Comparison of ENCODE assay signal across 13 cellular contexts in genomic region chr2:33292063-33292462, GRCh38.
DNase-seq lines count a peak whose midpoint lies in the region; ATAC-seq and TF ChIP-seq lines count a peak whose summit lies in the region.
"Had no signal": no experiment of that assay in that cellular context is flagged by ENCODE, and none has a peak within 500 bp of the region (broad histone marks: within the 10 kb centered on the region; RNA-seq: fewer than 3 reads in every experiment).

No MANE protein-coding gene starts in this region.

- H3K4me2 ChIP-seq in PC-3 (ENCODE audit: low read length) = peak overlapping the region; percentile 73

- CTCF ChIA-PET in PC-3 (lab: Charles Lee) = no interaction called here

- POLR2A ChIA-PET in PC-3 (lab: Charles Lee; ENCODE audit: unreplicated experiment) = interaction anchor here (0.7 kb wide), 1 partner anchor 30 kb away, joined by 5 read pairs; no protein-coding TSS in a partner anchor

- DNase-seq in PC-3 (no peak), chondrocyte (ENCODE audit: low spot score) (no peak), mesothelial cell of epicardium (ENCODE audit: low spot score in 2 of 2, unreplicated experiment in 2 of 2) (no peak), thoracic aorta (ENCODE audit: low spot score) (no peak), NCI-H446 treated with DMSO at 0.1 percent for 48 hours (lab: John Stamatoyannopoulos, UW) (no peak), MV-4-11 (lab: John Stamatoyannopoulos, UW) (no peak), NCI-H2227 treated with DMSO at 0.1 percent for 48 hours (lab: John Stamatoyannopoulos, UW) (no peak)
- DNase-seq: activated naive CD8-positive, alpha-beta T cell treated with anti-CD3 and anti-CD28 coated beads for 36 hours; activated T-cell treated with anti-CD3 and anti-CD28 coated beads, Interleukin-2, amount 50 U/mL, for 4 hours; GOT3 had no signal

- H3K36me3 Mint-ChIP-seq in chondrocyte (ENCODE audit: low read depth) (peaks cover 31% of the 10 kb centered on the region), mesothelial cell of epicardium (peaks cover 23% of the 10 kb centered on the region)
- H3K36me3 Mint-ChIP-seq: activated naive CD8-positive, alpha-beta T cell treated with anti-CD3 and anti-CD28 coated beads for 36 hours; stimulated activated effector memory CD8-positive, alpha-beta T cell treated with anti-CD3 and anti-CD28 coated beads, Interleukin-12 subunit alpha, Interleukin-12 subunit beta, amount 100 ng/mL, for 72 hours had no signal

- no peaks in the 10 kb centered on the region for H3F3A ChIP-seq in PC-3 (ENCODE audit: low read length, unreplicated experiment)

- no peaks in the 10 kb centered on the region for H3K9me3 Mint-ChIP-seq in chondrocyte (ENCODE audit: low read depth)
- H3K9me3 Mint-ChIP-seq in mesothelial cell of epicardium = no peaks in the 10 kb centered on the region
- H3K9me3 Mint-ChIP-seq: activated naive CD8-positive, alpha-beta T cell treated with anti-CD3 and anti-CD28 coated beads for 36 hours; activated T-cell treated with anti-CD3 and anti-CD28 coated beads, Interleukin-2, amount 50 U/mL, for 4 hours; stimulated activated effector memory CD8-positive, alpha-beta T cell treated with anti-CD3 and anti-CD28 coated beads, Interleukin-12 subunit alpha, Interleukin-12 subunit beta, amount 100 ng/mL, for 72 hours had no signal

- no peaks in the 10 kb centered on the region for H3K27me3 Mint-ChIP-seq in chondrocyte (ENCODE audit: low read depth)
- no peaks in the 10 kb centered on the region for H3K27me3 Mint-ChIP-seq in mesothelial cell of epicardium (ENCODE audit: low read depth)

- BruUV-seq in PC-3 (replicated peaks; lab: Mats Ljungman, UMichigan) = no TSS peak

- TF ChIP-seq CTCF in PC-3 (conservative IDR thresholded peaks at IDR 0.05; ENCODE audit: low read depth, low read length) (no peak), chondrocyte (IDR thresholded peaks at IDR 0.05) (no peak), mesothelial cell of epicardium (IDR thresholded peaks at IDR 0.05; ENCODE audit: unreplicated experiment) (no peak), thoracic aorta (IDR thresholded peaks at IDR 0.05) (no peak)

- ATAC-seq in PC-3 (no peak), thoracic aorta (ENCODE audit: insufficient number of reproducible peaks, low FRiP score, low read depth) (no peak)
- ATAC-seq: activated T-cell treated with anti-CD3 and anti-CD28 coated beads, Interleukin-2, amount 50 U/mL, for 4 hours; stimulated activated effector memory CD8-positive, alpha-beta T cell treated with anti-CD3 and anti-CD28 coated beads, Interleukin-12 subunit alpha, Interleukin-12 subunit beta, amount 100 ng/mL, for 72 hours had no signal

- 0 out of 2 replicates have a peak, but pooled peaks cover 3% of the 10 kb centered on the region for H3K9me2 ChIP-seq in PC-3 (replicated peaks; ENCODE audit: low read length)

- H3K27ac Mint-ChIP-seq in chondrocyte (ENCODE audit: unreplicated experiment) (peak overlapping the region; percentile 94), mesothelial cell of epicardium (peak overlapping the region; percentile 73)
- H3K27ac Mint-ChIP-seq: activated naive CD8-positive, alpha-beta T cell treated with anti-CD3 and anti-CD28 coated beads for 36 hours; stimulated activated effector memory CD8-positive, alpha-beta T cell treated with anti-CD3 and anti-CD28 coated beads, Interleukin-12 subunit alpha, Interleukin-12 subunit beta, amount 100 ng/mL, for 72 hours had no signal

- H3K9me3 ChIP-seq in PC-3 (ENCODE audit: low read length) (no peaks in the 10 kb centered on the region), thoracic aorta (no peaks in the 10 kb centered on the region)
- H3K9me3 ChIP-seq: SJSA1 had no signal

- H3K4me1 ChIP-seq in PC-3 (ENCODE audit: insufficient read depth, low read length) = peaks cover 26% of the 10 kb centered on the region
- peaks cover 47 to 68% of the 10 kb centered on the region in 2 donors for H3K4me1 ChIP-seq in thoracic aorta (ENCODE audit: control insufficient read depth in 1 of 2, low read depth in 2 of 2)

- H4K20me1 ChIP-seq in PC-3 (ENCODE audit: low read length) = no peaks in the 10 kb centered on the region

- no peaks in the 10 kb centered on the region for H3K79me2 ChIP-seq in PC-3 (ENCODE audit: low read length)

- H3K4me3 Mint-ChIP-seq in chondrocyte (ENCODE audit: unreplicated experiment) = peak overlapping the region; percentile 43
- H3K4me3 Mint-ChIP-seq in mesothelial cell of epicardium = no peak overlapping the region
- H3K4me3 Mint-ChIP-seq: activated naive CD8-positive, alpha-beta T cell treated with anti-CD3 and anti-CD28 coated beads for 36 hours; activated T-cell treated with anti-CD3 and anti-CD28 coated beads, Interleukin-2, amount 50 U/mL, for 4 hours; stimulated activated effector memory CD8-positive, alpha-beta T cell treated with anti-CD3 and anti-CD28 coated beads, Interleukin-12 subunit alpha, Interleukin-12 subunit beta, amount 100 ng/mL, for 72 hours had no signal

- H3K27me3 ChIP-seq in PC-3 (ENCODE audit: low read length) (no peaks in the 10 kb centered on the region), thoracic aorta (replicated peaks; ENCODE audit: insufficient read depth) (no peaks in the 10 kb centered on the region)
- H3K27me3 ChIP-seq: SJSA1 had no signal

- H3K4me1 Mint-ChIP-seq in chondrocyte (ENCODE audit: low read depth) (peaks cover 68% of the 10 kb centered on the region), mesothelial cell of epicardium (peaks cover 19% of the 10 kb centered on the region)
- H3K4me1 Mint-ChIP-seq: activated naive CD8-positive, alpha-beta T cell treated with anti-CD3 and anti-CD28 coated beads for 36 hours had no signal

- intact Hi-C loops in PC-3 (cut with micrococcal nuclease) = loop anchor here (10.0 kb wide), 1 partner anchor 63 kb away; no protein-coding TSS in a partner anchor

- H3K36me3 ChIP-seq in PC-3 (ENCODE audit: low read depth, low read length) (0 out of 2 replicates have a peak, but pooled peaks cover 3% of the 10 kb centered on the region), thoracic aorta (peaks cover 23% of the 10 kb centered on the region)
- H3K36me3 ChIP-seq: SJSA1 had no signal

- no peak overlapping the region for H2AFZ ChIP-seq in PC-3 (ENCODE audit: low read length)

- peak overlapping the region; percentile 81 for H3K9ac ChIP-seq in PC-3 (ENCODE audit: low read length)

- H3K4me3 ChIP-seq in PC-3 (ENCODE audit: low read length) (peak overlapping the region; percentile 44; the same call in 1 of the 2 replicates), thoracic aorta (peak overlapping the region; percentile 48)

- H3K27ac ChIP-seq in PC-3 (ENCODE audit: low read length) (peak overlapping the region; percentile 91), thoracic aorta (peak overlapping the region; percentile 67 to 89)
- H3K27ac ChIP-seq: C4-2B, SJSA1 had no signal
